27 cellular contexts compared by ENCODE assay signal in the genomic region with DNA sequence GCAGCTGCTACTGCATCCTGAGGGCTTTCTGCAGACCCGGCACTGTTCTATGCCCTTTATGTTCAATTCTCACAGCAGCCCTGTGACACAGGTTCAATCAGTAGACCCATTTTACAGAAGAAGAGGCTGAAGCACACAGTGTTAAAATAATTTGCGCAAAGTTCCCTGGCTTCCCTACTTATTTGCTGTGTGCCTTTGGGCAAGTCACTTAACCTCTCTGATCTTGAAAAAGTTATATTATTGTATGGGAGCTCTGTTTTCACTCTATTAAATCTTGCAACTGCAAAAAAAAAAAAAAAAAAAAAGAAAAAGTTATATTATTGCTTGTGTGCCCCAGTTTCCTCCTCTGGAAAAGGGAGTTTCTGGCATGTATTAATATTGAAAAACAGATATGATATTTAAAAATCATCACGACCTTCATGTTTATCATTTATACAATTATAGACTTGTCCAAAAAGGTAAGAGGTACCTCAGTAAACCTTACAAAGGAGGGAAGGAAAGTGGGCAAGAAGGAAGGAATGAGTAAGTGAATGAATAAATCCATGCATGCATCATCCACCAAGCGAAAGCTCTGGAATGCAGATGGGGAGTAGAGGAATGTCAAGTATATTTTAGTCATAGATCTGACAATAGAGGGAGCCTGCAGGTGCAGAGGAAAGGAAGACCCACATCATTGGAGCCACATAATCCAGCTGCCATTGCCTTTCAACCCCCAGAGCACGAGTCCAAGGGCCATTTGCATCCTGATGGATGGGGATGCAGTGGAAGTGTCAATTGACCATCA. TPM values are rescaled to one million over a fixed set of nuclear protein-coding genes. Genes with fewer than 3 reads are reported as not detected.
"Had no signal": no experiment of that assay in that cellular context is flagged by ENCODE, and none has a peak within 500 bp of the region (broad histone marks: within the 10 kb centered on the region; RNA-seq: fewer than 3 reads in every experiment).

No MANE protein-coding gene starts in this region.

- H3K9me3 ChIP-seq: SJSA1 had no signal

- ATAC-seq: activated CD8-positive, alpha-beta T cell treated with anti-CD3 and anti-CD28 coated beads, Interleukin-2, amount 10 ng/mL, durations not matched to agents 7 days and 5 days; SK-N-SH treated with all-trans-retinoic acid at 6 μM for 48 hours; T-helper 17 cell; WTC11 had no signal

- H3K4me1 Mint-ChIP-seq: T-helper 17 cell had no signal

- H3K27me3 ChIP-seq: SJSA1 had no signal

- H3K4me3 ChIP-seq: breast epithelium, SJSA1 had no signal

- H3K36me3 ChIP-seq: breast epithelium, SJSA1 had no signal

- H3K4me1 ChIP-seq: breast epithelium, SJSA1 had no signal

- DNase-seq: activated CD4-positive, alpha-beta T cell treated with anti-CD3 and anti-CD28 coated beads for 48 hours; activated CD4-positive, alpha-beta T cell treated with anti-CD3 and anti-CD28 coated beads, Interleukin-2, amount 50 U/mL, for 4 hours; activated CD4-positive, CD25-positive, alpha-beta regulatory T cell treated with anti-CD3 and anti-CD28 coated beads, Interleukin-2, amount 50 U/mL, for 72 hours; activated CD8-positive, alpha-beta memory T cell treated with anti-CD3 and anti-CD28 coated beads, Interleukin-2, amount 50 U/mL, for 48 hours; activated CD8-positive, alpha-beta T cell treated with anti-CD3 and anti-CD28 coated beads, Interleukin-2, amount 10 ng/mL, durations not matched to agents 7 days and 5 days; activated naive CD4-positive, alpha-beta T cell treated with anti-CD3 and anti-CD28 coated beads, Interleukin-2, amount 50 U/mL, for 16 hours; activated T-cell treated with anti-CD3 and anti-CD28 coated beads, Interleukin-2, amount 50 U/mL, for 1 hour; aorta; caudate nucleus; NCI-H1092; NCI-H1930; NCI-H2171 treated with DMSO at 0.1 percent for 48 hours; NCI-H345; NCI-H510A; NCI-H526 treated with DMSO at 0.1 percent for 48 hours; NK-92 treated with Interleukin-12 subunit alpha and Interleukin-12 subunit beta, amount 100 ng/mL, for 24 hours; SHP77; SW 1271; T-helper 17 cell; T-helper 9 cell had no signal

- FAIRE-seq: RCC 7860 had no signal

- H3K27ac ChIP-seq: breast epithelium, SJSA1 had no signal

- H3K27ac Mint-ChIP-seq: activated CD8-positive, alpha-beta T cell treated with anti-CD3 and anti-CD28 coated beads, Interleukin-2, amount 10 ng/mL, durations not matched to agents 7 days and 5 days; T-helper 17 cell; WTC11 had no signal

- H3K4me3 Mint-ChIP-seq: activated CD8-positive, alpha-beta T cell treated with anti-CD3 and anti-CD28 coated beads, Interleukin-2, amount 10 ng/mL, durations not matched to agents 7 days and 5 days; T-helper 17 cell; WTC11 had no signal

RNA-seq across cellular contexts. Expression of a gene that starts 21.2 kb away (rescaled TPM):
- total RNA-seq: activated CD8-positive, alpha-beta T cell treated with anti-CD3 and anti-CD28 coated beads, Interleukin-2, amount 10 ng/mL, durations not matched to agents 7 days and 5 days; aorta; LHCN-M2; M059J; SJSA1; T-helper 17 cell; WTC11 had no signal
